ENCODE assay signal across 21 cellular contexts in genomic region chr1:168960595-168960994, GRCh38.
DNase-seq lines count a peak whose midpoint lies in the region; ATAC-seq and TF ChIP-seq lines count a peak whose summit lies in the region.
"Had no signal": no experiment of that assay in that cellular context is flagged by ENCODE, and none has a peak within 500 bp of the region (broad histone marks: within the 10 kb centered on the region; RNA-seq: fewer than 3 reads in every experiment).

No MANE protein-coding gene starts in this region.

- no peak overlapping the region for H3K4me3 Mint-ChIP-seq in activated naive CD8-positive, alpha-beta T cell treated with anti-CD3 and anti-CD28 coated beads for 36 hours
- H3K4me3 Mint-ChIP-seq: activated naive CD8-positive, alpha-beta T cell treated with anti-CD3 and anti-CD28 coated beads, Interleukin-2, amount 50 U/mL, for 24 hours; activated T-helper 1 cell treated with anti-CD3 and anti-CD28 coated beads, Interleukin-12 subunit alpha, Interleukin-12 subunit beta, Interleukin-2, Interleukin-4 antibody, amounts not matched to agents 30 ng/mL and 10 ng/mL and 1 ng/mL, durations not matched to agents 14 hours and 24 hours and 36 hours; central memory CD8-positive, alpha-beta T cell; HFFc6; T-helper 2 cell treated with Interferon-gamma antibody and Interleukin-4, amounts not matched to agents 5 μg/mL and 100 μg/mL, for 36 hours had no signal

- H3K9me3 ChIP-seq in right lobe of liver (no peaks in the 10 kb centered on the region), testis (no peaks in the 10 kb centered on the region)
- H3K9me3 ChIP-seq: BE2C had no signal

- no peak overlapping the region for H3K27ac Mint-ChIP-seq in activated naive CD8-positive, alpha-beta T cell treated with anti-CD3 and anti-CD28 coated beads for 36 hours
- H3K27ac Mint-ChIP-seq: activated naive CD8-positive, alpha-beta T cell treated with anti-CD3 and anti-CD28 coated beads, Interleukin-2, amount 50 U/mL, for 24 hours; activated T-helper 1 cell treated with anti-CD3 and anti-CD28 coated beads, Interleukin-12 subunit alpha, Interleukin-12 subunit beta, Interleukin-2, Interleukin-4 antibody, amounts not matched to agents 30 ng/mL and 10 ng/mL and 1 ng/mL, durations not matched to agents 14 hours and 24 hours and 36 hours; HFFc6; T-helper 2 cell treated with Interferon-gamma antibody and Interleukin-4, amounts not matched to agents 5 μg/mL and 100 μg/mL, for 36 hours had no signal

- WGBS in right lobe of liver (ENCODE audit: insufficient coverage, low coverage, low lambda C conversion rate, missing lambda C conversion rate): 67% methylated on average over 1 of the region's 1 CpG
- 38 to 46% methylated on average over 1 of the region's 1 CpG for WGBS in testis, 2 donors

- H3K27ac ChIP-seq in right lobe of liver (no peak overlapping the region), testis (peak overlapping the region in 1 of 2 donors; percentile 9)
- H3K27ac ChIP-seq: 22Rv1, KMS-11, PC-9 had no signal

- intact Hi-C loops in right lobe of liver (cut with DNase I) (no loop called here), testis (cut with DNase I; ENCODE audit: low total_unique reads) (no loop called here)

- TF ChIP-seq CTCF in right lobe of liver (IDR thresholded peaks at IDR 0.05): no peak
- TF ChIP-seq CTCF in testis (IDR thresholded peaks at IDR 0.05): no peak

- peak; percentile 29 for DNase-seq in DMS153 (lab: John Stamatoyannopoulos, UW)
- DNase-seq in DMS153 treated with DMSO at 0.1 percent for 48 hours (lab: John Stamatoyannopoulos, UW; ENCODE audit: unreplicated experiment): no peak
- peak; percentile 5 for DNase-seq in dermis blood vessel endothelial cell
- DNase-seq in right lobe of liver: no peak
- peak; percentile 58 for DNase-seq in testis
- DNase-seq in NCI-H1694 treated with DMSO at 0.1 percent for 48 hours (lab: John Stamatoyannopoulos, UW): no peak
- no peak for DNase-seq in activated naive CD8-positive, alpha-beta T cell treated with anti-CD3 and anti-CD28 coated beads for 36 hours
- DNase-seq: activated CD4-positive, CD25-positive, alpha-beta regulatory T cell; activated naive CD8-positive, alpha-beta T cell treated with anti-CD3 and anti-CD28 coated beads, Interleukin-2, amount 50 U/mL, for 24 hours; BE2C; HFFc6; NCI-H1092 treated with DMSO at 0.1 percent for 48 hours; NCI-H526; PC-9; stimulated activated CD4-positive, alpha-beta T cell treated with anti-CD3 and anti-CD28 coated beads, Interleukin-4, amount 100 ng/mL, for 24 hours had no signal

- H3K4me1 ChIP-seq in right lobe of liver: no peaks in the 10 kb centered on the region
- no peaks in the 10 kb centered on the region for H3K4me1 ChIP-seq in testis
- H3K4me1 ChIP-seq: BE2C had no signal

- H3K36me3 ChIP-seq in right lobe of liver (no peaks in the 10 kb centered on the region), testis (ENCODE audit: low read depth, missing control alignments) (no peaks in the 10 kb centered on the region)
- H3K36me3 ChIP-seq: BE2C had no signal

- peaks cover 4% of the 10 kb centered on the region for H3K36me3 Mint-ChIP-seq in activated naive CD8-positive, alpha-beta T cell treated with anti-CD3 and anti-CD28 coated beads for 36 hours

- H3K27me3 ChIP-seq in right lobe of liver: no peaks in the 10 kb centered on the region
- H3K27me3 ChIP-seq in testis: no peaks in the 10 kb centered on the region
- H3K27me3 ChIP-seq: BE2C had no signal

- ATAC-seq in right lobe of liver (peak in 3 of 4 donors; percentile 37 to 51 (median 44)), GM21381 (IDR thresholded peaks at IDR 0.05; ENCODE audit: unreplicated experiment) (no peak)
- ATAC-seq: activated naive CD8-positive, alpha-beta T cell treated with anti-CD3 and anti-CD28 coated beads, Interleukin-2, amount 50 U/mL, for 24 hours had no signal

- peaks cover 5% of the 10 kb centered on the region for H3K4me1 Mint-ChIP-seq in activated naive CD8-positive, alpha-beta T cell treated with anti-CD3 and anti-CD28 coated beads for 36 hours
- H3K4me1 Mint-ChIP-seq: activated naive CD8-positive, alpha-beta T cell treated with anti-CD3 and anti-CD28 coated beads, Interleukin-2, amount 50 U/mL, for 24 hours; central memory CD8-positive, alpha-beta T cell had no signal

- TF ChIP-seq POLR2A in right lobe of liver (IDR thresholded peaks at IDR 0.05): no peak
- no peak for TF ChIP-seq POLR2A in testis (IDR thresholded peaks at IDR 0.05)

- H3K27me3 Mint-ChIP-seq in activated naive CD8-positive, alpha-beta T cell treated with anti-CD3 and anti-CD28 coated beads for 36 hours: peaks cover 4% of the 10 kb centered on the region

- peaks cover 1% of the 10 kb centered on the region for H3K9me3 Mint-ChIP-seq in activated naive CD8-positive, alpha-beta T cell treated with anti-CD3 and anti-CD28 coated beads for 36 hours
- H3K9me3 Mint-ChIP-seq: activated naive CD8-positive, alpha-beta T cell treated with anti-CD3 and anti-CD28 coated beads, Interleukin-2, amount 50 U/mL, for 24 hours; activated T-helper 1 cell treated with anti-CD3 and anti-CD28 coated beads, Interleukin-12 subunit alpha, Interleukin-12 subunit beta, Interleukin-2, Interleukin-4 antibody, amounts not matched to agents 30 ng/mL and 10 ng/mL and 1 ng/mL, durations not matched to agents 14 hours and 24 hours and 36 hours; central memory CD8-positive, alpha-beta T cell; T-helper 2 cell treated with Interferon-gamma antibody and Interleukin-4, amounts not matched to agents 5 μg/mL and 100 μg/mL, for 36 hours had no signal

- H3K4me3 ChIP-seq in right lobe of liver (no peak overlapping the region), testis (no peak overlapping the region)
- H3K4me3 ChIP-seq: PC-9 had no signal

Comparison
In these comparisons a context has a peak if more than half of its experiments do, and no peak if none do; other contexts are left out.
1. DNase-seq: peak in DMS153 (single experiment), dermis blood vessel endothelial cell (single experiment) and testis (single experiment); none in DMS153 treated with DMSO at 0.1 percent for 48 hours (single experiment), right lobe of liver (0 of 3), NCI-H1694 treated with DMSO at 0.1 percent for 48 hours (single experiment) and activated naive CD8-positive, alpha-beta T cell treated with anti-CD3 and anti-CD28 coated beads for 36 hours (single experiment).